In the genomic region with DNA sequence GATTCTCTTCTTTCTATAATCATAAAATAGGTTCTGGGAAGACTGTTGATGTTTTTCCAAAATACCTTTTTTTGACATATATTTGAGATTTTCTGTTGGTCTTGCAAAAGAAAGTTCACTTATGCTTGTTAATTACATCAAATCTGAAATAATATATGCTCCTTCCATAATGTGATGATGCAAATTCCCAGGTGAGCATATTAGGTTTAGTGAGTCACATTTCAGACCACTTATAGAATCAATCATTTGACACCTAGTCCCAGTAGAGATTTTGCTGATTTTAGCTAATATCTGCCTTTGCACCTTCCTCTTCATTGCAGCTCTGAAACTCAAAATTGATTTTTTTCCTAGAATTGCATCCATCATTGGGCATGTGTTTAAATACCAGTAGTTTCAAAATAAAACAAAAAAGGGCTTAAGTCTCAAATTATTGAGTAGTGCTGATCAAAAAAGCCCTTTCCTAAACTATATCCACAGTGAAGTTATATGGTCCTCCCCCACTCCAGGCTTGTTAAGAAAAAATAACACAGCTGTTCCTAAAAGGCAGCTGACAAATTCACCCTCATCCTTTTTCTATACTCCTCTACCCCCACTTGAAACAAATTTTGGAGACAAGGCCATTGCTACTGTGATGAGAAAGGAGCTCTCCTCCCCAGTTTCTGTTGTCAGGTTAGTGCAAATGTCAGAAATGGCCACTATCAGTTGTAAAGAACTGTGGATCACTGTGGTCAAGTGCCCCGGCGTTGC, we compare ENCODE assay signal across 18 cellular contexts. TPM values are rescaled to one million over a fixed set of nuclear protein-coding genes. Genes with fewer than 3 reads are reported as not detected.
DNase-seq lines count a peak whose midpoint lies in the region; ATAC-seq, FAIRE-seq and TF ChIP-seq lines count a peak whose summit lies in the region.
"Had no signal": no experiment of that assay in that cellular context is flagged by ENCODE, and none has a peak within 500 bp of the region (broad histone marks: within the 10 kb centered on the region; RNA-seq: fewer than 3 reads in every experiment).

No MANE protein-coding gene starts in this region.

- H3K9me3 Mint-ChIP-seq in activated naive CD4-positive, alpha-beta T cell treated with anti-CD3 and anti-CD28 coated beads, Interleukin-2, amount 50 U/mL, for 72 hours = no peaks in the 10 kb centered on the region
- no peaks in the 10 kb centered on the region for H3K9me3 Mint-ChIP-seq in naive thymus-derived CD4-positive, alpha-beta T cell
- H3K9me3 Mint-ChIP-seq in stimulated activated effector memory CD8-positive, alpha-beta T cell treated with anti-CD3 and anti-CD28 coated beads, Interleukin-12 subunit alpha, Interleukin-12 subunit beta, amount 100 ng/mL, for 72 hours = no peaks in the 10 kb centered on the region

- H3K4me3 Mint-ChIP-seq in naive thymus-derived CD4-positive, alpha-beta T cell = no peak overlapping the region
- no peak overlapping the region for H3K4me3 Mint-ChIP-seq in stimulated activated effector memory CD8-positive, alpha-beta T cell treated with anti-CD3 and anti-CD28 coated beads, Interleukin-12 subunit alpha, Interleukin-12 subunit beta, amount 100 ng/mL, for 72 hours
- H3K4me3 Mint-ChIP-seq: B cell had no signal

- peaks cover 76% of the 10 kb centered on the region for H3K36me3 ChIP-seq in SK-N-MC (ENCODE audit: insufficient read depth, low read length)
- H3K36me3 ChIP-seq in naive thymus-derived CD4-positive, alpha-beta T cell (ENCODE audit: control insufficient read depth in 2 of 3, insufficient read depth in 3 of 3, low read length in 3 of 3) = peaks cover 0 to 60% (median 0%) of the 10 kb centered on the region in 3 experiments

- no peaks in the 10 kb centered on the region for H3K27me3 ChIP-seq in naive thymus-derived CD4-positive, alpha-beta T cell (ENCODE audit: control insufficient read depth in 2 of 2, insufficient read depth in 2 of 2, low read length in 2 of 2)
- H3K27me3 ChIP-seq: Peyer's patch had no signal

- peak overlapping the region; percentile 82 for H3K27ac ChIP-seq in SK-N-MC
- no peak overlapping the region for H3K27ac ChIP-seq in naive thymus-derived CD4-positive, alpha-beta T cell (ENCODE audit: low read depth, low read length)
- H3K27ac ChIP-seq: Peyer's patch had no signal

- no peak for TF ChIP-seq POLR2A in GM12892 (IDR thresholded peaks at IDR 0.05; ENCODE audit: low read depth, low read length)

- no peak for DNase-seq in activated naive CD4-positive, alpha-beta T cell treated with anti-CD3 and anti-CD28 coated beads, Interleukin-2, amount 50 U/mL, for 72 hours (ENCODE audit: low spot score in 2 of 2)
- DNase-seq in activated naive CD4-positive, alpha-beta T cell (lab: John Stamatoyannopoulos, UW) = no peak
- DNase-seq in SK-N-MC (ENCODE audit: low read depth, low spot score) = no peak
- no peak for DNase-seq in naive thymus-derived CD4-positive, alpha-beta T cell
- DNase-seq in stimulated activated effector memory CD8-positive, alpha-beta T cell treated with anti-CD3 and anti-CD28 coated beads, Interleukin-12 subunit alpha, Interleukin-12 subunit beta, amount 100 ng/mL, for 72 hours (ENCODE audit: low spot score in 2 of 2) = no peak
- DNase-seq in ecto neural progenitor cell (ENCODE audit: low spot score) = no peak
- no peak for DNase-seq in GM12892 (ENCODE audit: insufficient read length)
- DNase-seq: Caco-2, DMS153, NCI-H1105 treated with DMSO at 0.1 percent for 48 hours, NCI-H1694 treated with DMSO at 0.1 percent for 48 hours, Peyer's patch had no signal

- POLR2A ChIA-PET in naive thymus-derived CD4-positive, alpha-beta T cell (lab: Charles Lee) = no interaction called here

- H3K27me3 Mint-ChIP-seq in naive thymus-derived CD4-positive, alpha-beta T cell = no peaks in the 10 kb centered on the region
- H3K27me3 Mint-ChIP-seq: B cell had no signal

- peak overlapping the region; percentile 7 to 68 for H3K27ac Mint-ChIP-seq in activated naive CD4-positive, alpha-beta T cell treated with anti-CD3 and anti-CD28 coated beads, Interleukin-2, amount 50 U/mL, for 72 hours
- H3K27ac Mint-ChIP-seq in naive thymus-derived CD4-positive, alpha-beta T cell = peak overlapping the region in 5 of 9 donors; percentile 32 to 78 (median 41)
- H3K27ac Mint-ChIP-seq in stimulated activated effector memory CD8-positive, alpha-beta T cell treated with anti-CD3 and anti-CD28 coated beads, Interleukin-12 subunit alpha, Interleukin-12 subunit beta, amount 100 ng/mL, for 72 hours = peak overlapping the region; percentile 86
- H3K27ac Mint-ChIP-seq: B cell had no signal

- ATAC-seq in activated naive CD4-positive, alpha-beta T cell treated with anti-CD3 and anti-CD28 coated beads, Interleukin-2, amount 50 U/mL, for 72 hours = no peak
- no peak for ATAC-seq in naive thymus-derived CD4-positive, alpha-beta T cell
- ATAC-seq in stimulated activated effector memory CD8-positive, alpha-beta T cell treated with anti-CD3 and anti-CD28 coated beads, Interleukin-12 subunit alpha, Interleukin-12 subunit beta, amount 100 ng/mL, for 72 hours = no peak
- ATAC-seq in GM21423 (IDR thresholded peaks at IDR 0.05; ENCODE audit: unreplicated experiment) = no peak
- ATAC-seq: GM12878, K562 had no signal

- no peaks in the 10 kb centered on the region for H3K9me3 ChIP-seq in SK-N-MC (ENCODE audit: low read depth, low read length)
- H3K9me3 ChIP-seq in naive thymus-derived CD4-positive, alpha-beta T cell (ENCODE audit: control insufficient read depth in 2 of 3, low read length in 3 of 3) = no peaks in the 10 kb centered on the region
- H3K9me3 ChIP-seq: Caco-2, Peyer's patch had no signal

- intact Hi-C loops in naive thymus-derived CD4-positive, alpha-beta T cell (cut with micrococcal nuclease) = no loop called here

- no peak overlapping the region for H3K9ac ChIP-seq in SK-N-MC (ENCODE audit: insufficient read length)

- peaks cover 6 to 46% (median 35%) of the 10 kb centered on the region in 7 donors for H3K4me1 Mint-ChIP-seq in naive thymus-derived CD4-positive, alpha-beta T cell
- H3K4me1 Mint-ChIP-seq in stimulated activated effector memory CD8-positive, alpha-beta T cell treated with anti-CD3 and anti-CD28 coated beads, Interleukin-12 subunit alpha, Interleukin-12 subunit beta, amount 100 ng/mL, for 72 hours = peaks cover 32% of the 10 kb centered on the region

- H3K4me1 ChIP-seq in naive thymus-derived CD4-positive, alpha-beta T cell (ENCODE audit: control insufficient read depth in 2 of 2, insufficient read depth in 2 of 2, low read length in 2 of 2) = no peaks in the 10 kb centered on the region
- H3K4me1 ChIP-seq: Caco-2 had no signal

- CTCF ChIA-PET in naive thymus-derived CD4-positive, alpha-beta T cell (lab: Charles Lee) = interaction anchor here (0.9 kb wide), 1 partner anchor 28 kb away, joined by 3 read pairs; no protein-coding TSS in a partner anchor

- peaks cover 0 to 58% of the 10 kb centered on the region in 2 donors for H3K36me3 Mint-ChIP-seq in activated naive CD4-positive, alpha-beta T cell treated with anti-CD3 and anti-CD28 coated beads, Interleukin-2, amount 50 U/mL, for 72 hours
- peaks cover 10 to 72% (median 32%) of the 10 kb centered on the region in 5 donors for H3K36me3 Mint-ChIP-seq in naive thymus-derived CD4-positive, alpha-beta T cell
- peaks cover 81% of the 10 kb centered on the region for H3K36me3 Mint-ChIP-seq in stimulated activated effector memory CD8-positive, alpha-beta T cell treated with anti-CD3 and anti-CD28 coated beads, Interleukin-12 subunit alpha, Interleukin-12 subunit beta, amount 100 ng/mL, for 72 hours

- no peak for FAIRE-seq in GM12892 (lab: Jason Lieb, UNC)
- FAIRE-seq: GM12878, H1, K562 had no signal

- H3K4me3 ChIP-seq in SK-N-MC = peak overlapping the region; percentile 38; the same call in 1 of the 2 replicates
- no peak overlapping the region for H3K4me3 ChIP-seq in naive thymus-derived CD4-positive, alpha-beta T cell (ENCODE audit: low read length)
- H3K4me3 ChIP-seq: GM12878, K562, Peyer's patch had no signal

RNA-seq across cellular contexts. Expression of gene KCNQ4, which starts 37.1 kb away (rescaled TPM):
- 1 to 10 TPM in 1 of 2 donors, under 1 TPM in 1; 0.73 to 1.5 TPM for total RNA-seq in activated naive CD4-positive, alpha-beta T cell treated with anti-CD3 and anti-CD28 coated beads, Interleukin-2, amount 50 U/mL, for 72 hours
- under 1 TPM; 0.13 to 0.97 (median 0.24) TPM for total RNA-seq in naive thymus-derived CD4-positive, alpha-beta T cell
- under 1 TPM in 1 of 2 donors, not detected in 1; 0.10 TPM for polyA plus RNA-seq in naive thymus-derived CD4-positive, alpha-beta T cell
- 0.17 TPM for polyA plus RNA-seq in GM12892 (2012; ENCODE audit: missing spikeins)
- total RNA-seq: A172 had no signal

RNA-seq across cellular contexts. Expression of gene NFYC, which starts 55.0 kb away (rescaled TPM):
- 10 to 100 TPM; 58.9 to 62.5 TPM for total RNA-seq in activated naive CD4-positive, alpha-beta T cell treated with anti-CD3 and anti-CD28 coated beads, Interleukin-2, amount 50 U/mL, for 72 hours
- 10 to 100 TPM; 44.2 to 88.5 (median 73.6) TPM for total RNA-seq in naive thymus-derived CD4-positive, alpha-beta T cell
- polyA plus RNA-seq in naive thymus-derived CD4-positive, alpha-beta T cell = 10 to 100 TPM; 36.2 to 63.4 TPM
- 34.7 TPM for polyA plus RNA-seq in GM12892 (2012; ENCODE audit: missing spikeins)
